ENCODE assay signal across 36 cellular contexts in genomic region chr6:67563671-67564070, GRCh38.
"Had no signal": no experiment of that assay in that cellular context is flagged by ENCODE, and none has a peak within 500 bp of the region (broad histone marks: within the 10 kb centered on the region; RNA-seq: fewer than 3 reads in every experiment).

No MANE protein-coding gene starts in this region.

- H3K27me3 ChIP-seq: MG63 had no signal

- H3K36me3 ChIP-seq: MG63 had no signal

- DNase-seq: Karpas-422, Kasumi-1, MG63, MM.1S, MV-4-11, NCI-H1048, NCI-H1092, NCI-H1092 treated with DMSO at 0.1 percent for 48 hours, NCI-H1105, NCI-H1105 treated with DMSO at 0.1 percent for 48 hours, NCI-H1417, NCI-H1417 treated with DMSO at 0.1 percent for 48 hours, NCI-H1436, NCI-H1436 treated with DMSO at 0.1 percent for 48 hours, NCI-H146, NCI-H1694, NCI-H1694 treated with DMSO at 0.1 percent for 48 hours, NCI-H187, NCI-H187 treated with DMSO at 0.1 percent for 48 hours, NCI-H1930, NCI-H2029, NCI-H2029 treated with DMSO at 0.1 percent for 48 hours, NCI-H2081, NCI-H2081 treated with DMSO at 0.1 percent for 48 hours, NCI-H2107, NCI-H2171, NCI-H2171 treated with DMSO at 0.1 percent for 48 hours, NCI-H2227 treated with DMSO at 0.1 percent for 48 hours, NCI-H226, NCI-H345, NCI-H446, NCI-H446 treated with DMSO at 0.1 percent for 48 hours, NCI-H510A, NCI-H510A treated with DMSO at 0.1 percent for 48 hours, NCI-H524, NCI-H524 treated with DMSO at 0.1 percent for 48 hours had no signal

- H3K9me3 ChIP-seq: MG63 had no signal

- H3K4me3 ChIP-seq: MG63 had no signal
